29 cellular contexts compared by ENCODE assay signal in genomic region chr10:7547825-7548224, GRCh38.
A peak's percentile ranks its signal among the peaks of the same experiment; 100 is the strongest.
DNase-seq lines count a peak whose midpoint lies in the region; ATAC-seq and TF ChIP-seq lines count a peak whose summit lies in the region.
"Had no signal": no experiment of that assay in that cellular context is flagged by ENCODE, and none has a peak within 500 bp of the region (broad histone marks: within the 10 kb centered on the region; RNA-seq: fewer than 3 reads in every experiment).

No MANE protein-coding gene starts in this region.

- H2AFZ ChIP-seq in mesenchymal stem cell (ENCODE audit: low read depth, low read length): no peak overlapping the region

- H3K9me3 ChIP-seq in esophagus squamous epithelium (no peaks in the 10 kb centered on the region), mesenchymal stem cell (ENCODE audit: control insufficient read depth, low read length) (no peaks in the 10 kb centered on the region), stomach smooth muscle (ENCODE audit: control insufficient read depth in 2 of 2, low read length in 2 of 2) (no peaks in the 10 kb centered on the region), A673 (ENCODE audit: low read depth, low read length, poor library complexity, severe bottlenecking) (no peaks in the 10 kb centered on the region)
- H3K9me3 ChIP-seq: BLaER1 treated with 17β-estradiol and CSF1 and Interleukin-3, amounts not matched to agents 10 nM and 100 nM; mucosa of descending colon; SK-N-SH; tibial nerve had no signal

- TF ChIP-seq CTCF in esophagus squamous epithelium (IDR thresholded peaks at IDR 0.05): no peak
- no peak for TF ChIP-seq CTCF in A673 (conservative IDR thresholded peaks at IDR 0.05; ENCODE audit: low read depth, low read length)
- TF ChIP-seq CTCF in natural killer cell (IDR thresholded peaks at IDR 0.05): no peak

- H3K36me3 Mint-ChIP-seq in natural killer cell: no peaks in the 10 kb centered on the region
- H3K36me3 Mint-ChIP-seq: activated CD4-positive, alpha-beta memory T cell treated with anti-CD3 and anti-CD28 coated beads for 36 hours had no signal

- no TSS peak for BruUV-seq in A673 (replicated peaks; lab: Mats Ljungman, UMichigan)

- H4K91ac ChIP-seq in mesenchymal stem cell (ENCODE audit: low read length): no peak overlapping the region

- no peak overlapping the region for H4K8ac ChIP-seq in mesenchymal stem cell (ENCODE audit: low read length)

- peaks cover 0 to 3% of the 10 kb centered on the region in 2 donors for H3K27me3 Mint-ChIP-seq in natural killer cell (ENCODE audit: low read depth in 2 of 2)
- H3K27me3 Mint-ChIP-seq: activated CD4-positive, alpha-beta memory T cell treated with anti-CD3 and anti-CD28 coated beads for 36 hours; stimulated activated naive CD8-positive, alpha-beta T cell treated with anti-CD3 and anti-CD28 coated beads, Interleukin-15, Interleukin-2, amounts not matched to agents 100 ng/mL and 50 ng/mL, for 24 hours had no signal

- H3K27ac Mint-ChIP-seq in natural killer cell: no peak overlapping the region
- H3K27ac Mint-ChIP-seq: activated CD4-positive, alpha-beta memory T cell treated with anti-CD3 and anti-CD28 coated beads for 36 hours; activated T-helper 1 cell treated with anti-CD3 and anti-CD28 coated beads, Interleukin-12 subunit alpha, Interleukin-12 subunit beta, Interleukin-2, Interleukin-4 antibody, amounts not matched to agents 30 ng/mL and 10 ng/mL and 1 ng/mL, durations not matched to agents 14 hours and 24 hours and 36 hours; H9; stimulated activated naive CD8-positive, alpha-beta T cell treated with anti-CD3 and anti-CD28 coated beads, Interleukin-15, Interleukin-2, amounts not matched to agents 100 ng/mL and 50 ng/mL, for 24 hours; T-helper 17 cell had no signal

- no peak overlapping the region for H2BK120ac ChIP-seq in mesenchymal stem cell (ENCODE audit: low read depth, low read length)

- H3K14ac ChIP-seq in mesenchymal stem cell (ENCODE audit: low read length in 2 of 2): no peak overlapping the region

- H2BK12ac ChIP-seq in mesenchymal stem cell (ENCODE audit: low read length in 2 of 2): no peak overlapping the region

- no peak overlapping the region for H3K18ac ChIP-seq in mesenchymal stem cell (ENCODE audit: low read depth in 1 of 2, low read length in 2 of 2)

- H3K79me1 ChIP-seq in mesenchymal stem cell (replicated peaks; ENCODE audit: low read length, poor library complexity, severe bottlenecking): no peaks in the 10 kb centered on the region

- H3K36me3 ChIP-seq in esophagus squamous epithelium (no peaks in the 10 kb centered on the region), mesenchymal stem cell (ENCODE audit: control insufficient read depth in 1 of 2, insufficient read depth in 2 of 2, low read depth in 1 of 2, low read length in 2 of 2) (no peaks in the 10 kb centered on the region), stomach smooth muscle (ENCODE audit: control insufficient read depth in 2 of 2, insufficient read depth in 2 of 2, low read length in 2 of 2) (no peaks in the 10 kb centered on the region), A673 (ENCODE audit: insufficient read depth, low read length, poor library complexity, severe bottlenecking) (no peaks in the 10 kb centered on the region)
- H3K36me3 ChIP-seq: BLaER1 treated with 17β-estradiol and CSF1 and Interleukin-3, amounts not matched to agents 10 nM and 100 nM; brain microvascular endothelial cell; tibial nerve had no signal

- H3K4me3 Mint-ChIP-seq in natural killer cell: no peak overlapping the region
- H3K4me3 Mint-ChIP-seq: activated CD4-positive, alpha-beta memory T cell treated with anti-CD3 and anti-CD28 coated beads for 36 hours; activated T-helper 1 cell treated with anti-CD3 and anti-CD28 coated beads, Interleukin-12 subunit alpha, Interleukin-12 subunit beta, Interleukin-2, Interleukin-4 antibody, amounts not matched to agents 30 ng/mL and 10 ng/mL and 1 ng/mL, durations not matched to agents 14 hours and 24 hours and 36 hours; H9; nephron; stimulated activated naive CD8-positive, alpha-beta T cell treated with anti-CD3 and anti-CD28 coated beads, Interleukin-15, Interleukin-2, amounts not matched to agents 100 ng/mL and 50 ng/mL, for 24 hours; T-helper 17 cell had no signal

- no peaks in the 10 kb centered on the region for H3K9me3 Mint-ChIP-seq in natural killer cell
- H3K9me3 Mint-ChIP-seq: activated CD4-positive, alpha-beta memory T cell treated with anti-CD3 and anti-CD28 coated beads for 36 hours; activated T-helper 1 cell treated with anti-CD3 and anti-CD28 coated beads, Interleukin-12 subunit alpha, Interleukin-12 subunit beta, Interleukin-2, Interleukin-4 antibody, amounts not matched to agents 30 ng/mL and 10 ng/mL and 1 ng/mL, durations not matched to agents 14 hours and 24 hours and 36 hours; H9; nephron; stimulated activated naive CD8-positive, alpha-beta T cell treated with anti-CD3 and anti-CD28 coated beads, Interleukin-15, Interleukin-2, amounts not matched to agents 100 ng/mL and 50 ng/mL, for 24 hours had no signal

- in situ Hi-C loops in SK-MEL-5 (cut with HindIII; ENCODE audit: low pct_unique_long_range_greater_than_20kb, low sequenced_read_pairs): no loop called here

- H3K23ac ChIP-seq in mesenchymal stem cell (ENCODE audit: low read length in 2 of 2): no peak overlapping the region

- intact Hi-C loops in esophagus squamous epithelium (cut with DNase I) (no loop called here), A673 (cut with micrococcal nuclease; ENCODE audit: unreplicated experiment) (no loop called here), natural killer cell (cut with micrococcal nuclease) (no loop called here)

- H2BK15ac ChIP-seq in mesenchymal stem cell (ENCODE audit: low read depth, poor library complexity, severe bottlenecking): no peak overlapping the region

- H3K4ac ChIP-seq in mesenchymal stem cell (ENCODE audit: low read depth in 1 of 2, low read length in 2 of 2): no peak overlapping the region

- H2BK5ac ChIP-seq in mesenchymal stem cell (ENCODE audit: low read depth, low read length, poor library complexity, severe bottlenecking): no peak overlapping the region

- H3K9ac ChIP-seq in mesenchymal stem cell (ENCODE audit: low read length) (peak overlapping the region; percentile 33), stomach smooth muscle (ENCODE audit: low read length in 2 of 2) (peak overlapping the region in 1 of 2 donors; percentile 13)
- H3K9ac ChIP-seq: BLaER1 treated with 17β-estradiol and CSF1 and Interleukin-3, amounts not matched to agents 10 nM and 100 nM; SK-N-SH had no signal

- no peaks in the 10 kb centered on the region for H3K4me1 Mint-ChIP-seq in natural killer cell

- H3K27ac ChIP-seq in esophagus squamous epithelium: peak overlapping the region in 3 of 4 donors; percentile 25 to 72 (median 55)
- H3K27ac ChIP-seq in mesenchymal stem cell (ENCODE audit: low read length, poor library complexity, severe bottlenecking): no peak overlapping the region
- peak overlapping the region; percentile 62 for H3K27ac ChIP-seq in stomach smooth muscle (ENCODE audit: low read length)
- no peak overlapping the region for H3K27ac ChIP-seq in A673 (ENCODE audit: low read depth, low read length, poor library complexity, severe bottlenecking)
- H3K27ac ChIP-seq: BLaER1 treated with 17β-estradiol and CSF1 and Interleukin-3, amounts not matched to agents 10 nM and 100 nM; brain microvascular endothelial cell had no signal

- DNase-seq in SK-MEL-5 (ENCODE audit: low read depth, low spot score) (peak; percentile 28), esophagus squamous epithelium (lab: John Stamatoyannopoulos, UW) (no peak), mesenchymal stem cell (no peak), NCI-H1092 treated with DMSO at 0.1 percent for 48 hours (lab: John Stamatoyannopoulos, UW) (no peak), A673 (ENCODE audit: low spot score) (no peak), natural killer cell (no peak)
- DNase-seq in activated CD8-positive, alpha-beta memory T cell treated with anti-CD3 and anti-CD28 coated beads for 24 hours: no peak
- DNase-seq: activated CD4-positive, alpha-beta memory T cell treated with anti-CD3 and anti-CD28 coated beads for 36 hours; activated CD4-positive, CD25-positive, alpha-beta regulatory T cell treated with anti-CD3 and anti-CD28 coated beads, Interleukin-2, amount 50 U/mL, for 72 hours; activated CD8-positive, alpha-beta memory T cell treated with anti-CD3 and anti-CD28 coated beads, Interleukin-2, amount 50 U/mL, for 48 hours; activated naive CD4-positive, alpha-beta T cell treated with Interleukin-2 at 50 U/mL for 16 hours; brain microvascular endothelial cell; effector CD4-positive, alpha-beta T cell; EL; H9; kidney; mucosa of descending colon; NCI-H1092; NCI-H2029; NCI-H524; SK-N-SH; stimulated activated CD8-positive, alpha-beta memory T cell treated with anti-CD3 and anti-CD28 coated beads, Interleukin-4, amount 100 ng/mL, for 48 hours; T-helper 17 cell had no signal

- H3K4me1 ChIP-seq in esophagus squamous epithelium (peaks cover 0 to 54% (median 20%) of the 10 kb centered on the region in 3 donors), mesenchymal stem cell (ENCODE audit: control insufficient read depth, insufficient read depth, low read depth, low read length) (no peaks in the 10 kb centered on the region), stomach smooth muscle (ENCODE audit: control insufficient read depth, insufficient read depth, low read length) (peaks cover 67% of the 10 kb centered on the region), A673 (ENCODE audit: insufficient read depth, low read length, poor library complexity, severe bottlenecking) (peaks cover 6% of the 10 kb centered on the region)
- H3K4me1 ChIP-seq: BLaER1 treated with 17β-estradiol and CSF1 and Interleukin-3, amounts not matched to agents 10 nM and 100 nM had no signal

- H3K27me3 ChIP-seq in esophagus squamous epithelium (peaks cover 0 to 3% (median 0%) of the 10 kb centered on the region in 4 donors), mesenchymal stem cell (ENCODE audit: control insufficient read depth in 1 of 2, insufficient read depth in 1 of 2, low read length in 2 of 2) (peaks cover 0 to 35% of the 10 kb centered on the region in 2 experiments), stomach smooth muscle (ENCODE audit: control insufficient read depth in 1 of 2, insufficient read depth in 2 of 2, low read length in 2 of 2) (no peaks in the 10 kb centered on the region), A673 (replicated peaks; ENCODE audit: insufficient read depth, low read depth, low read length, poor library complexity) (no peaks in the 10 kb centered on the region)
- H3K27me3 ChIP-seq: BLaER1 treated with 17β-estradiol and CSF1 and Interleukin-3, amounts not matched to agents 10 nM and 100 nM; brain microvascular endothelial cell; tibial nerve had no signal

- no peak overlapping the region for H2AK5ac ChIP-seq in mesenchymal stem cell (ENCODE audit: low read length, severe bottlenecking)

- no peak overlapping the region for H3K4me2 ChIP-seq in mesenchymal stem cell (ENCODE audit: low read length, poor library complexity, severe bottlenecking)
- H3K4me2 ChIP-seq: BLaER1 treated with 17β-estradiol and CSF1 and Interleukin-3, amounts not matched to agents 10 nM and 100 nM; SK-N-SH had no signal

- POLR2A ChIA-PET in A673 (lab: Charles Lee; ENCODE audit: low non-redundant PET): interaction anchor here (0.6 kb wide), 1 partner anchor 32 kb away, joined by 7 read pairs; no protein-coding TSS in a partner anchor

- no peak overlapping the region for H3K4me3 ChIP-seq in esophagus squamous epithelium
- H3K4me3 ChIP-seq in mesenchymal stem cell (ENCODE audit: insufficient read depth in 1 of 2, low read depth in 1 of 2, low read length in 2 of 2): peak overlapping the region in 1 of 2 experiments; percentile 59
- peak overlapping the region in 1 of 2 donors; percentile 15 for H3K4me3 ChIP-seq in stomach smooth muscle (ENCODE audit: low read length in 2 of 2)
- no peak overlapping the region for H3K4me3 ChIP-seq in A673 (ENCODE audit: low read depth, low read length, poor library complexity, severe bottlenecking)
- H3K4me3 ChIP-seq: BLaER1 treated with 17β-estradiol and CSF1 and Interleukin-3, amounts not matched to agents 10 nM and 100 nM; mucosa of descending colon; tibial nerve had no signal

- CTCF ChIA-PET in A673 (lab: Charles Lee): no interaction called here

- WGBS in esophagus squamous epithelium, 2 donors: 23 to 31% methylated on average over 3 to 4 of the region's 6 CpGs
- WGBS in mesenchymal stem cell: 93% methylated on average over 6 of the region's 6 CpGs

- TF ChIP-seq POLR2A in esophagus squamous epithelium (IDR thresholded peaks at IDR 0.05): no peak

- no peak for ATAC-seq in natural killer cell
- ATAC-seq: mucosa of descending colon, T-helper 17 cell had no signal

Comparison
In these comparisons a context has a peak if more than half of its experiments do, and no peak if none do; other contexts are left out.
1. H3K27ac ChIP-seq: peak in esophagus squamous epithelium (3 of 4) and stomach smooth muscle (single experiment); none in mesenchymal stem cell (single experiment) and A673 (single experiment).